ENCODE assay signal across 10 cellular contexts in genomic region chr16:57194512-57194911, GRCh38. TPM values are rescaled to one million over a fixed set of nuclear protein-coding genes. Genes with fewer than 3 reads are reported as not detected.
DNase-seq lines count a peak whose midpoint lies in the region; ATAC-seq and TF ChIP-seq lines count a peak whose summit lies in the region.
"Had no signal": no experiment of that assay in that cellular context is flagged by ENCODE, and none has a peak within 500 bp of the region (broad histone marks: within the 10 kb centered on the region; RNA-seq: fewer than 3 reads in every experiment).

No MANE protein-coding gene starts in this region.

- no peaks in the 10 kb centered on the region for H4K20me1 ChIP-seq in H9 (ENCODE audit: control insufficient read depth, insufficient read depth, insufficient read length)

- peak overlapping the region in 2 of 3 experiments; percentile 12 to 40 for H3K27ac Mint-ChIP-seq in nephron
- H3K27ac Mint-ChIP-seq in H9 = no peak overlapping the region

- H3K4me3 Mint-ChIP-seq in nephron (no peak overlapping the region), H9 (no peak overlapping the region)

- no peak overlapping the region for H2BK5ac ChIP-seq in H9 (ENCODE audit: insufficient read length, low read length)

- no peak overlapping the region for H2BK120ac ChIP-seq in H9 (ENCODE audit: low read depth, low read length, poor library complexity, severe bottlenecking)

- no peak overlapping the region for H3T11ph ChIP-seq in H9 (ENCODE audit: low read length)

- peaks cover 7% of the 10 kb centered on the region; the same call in 1 of the 2 replicates for H3K79me2 ChIP-seq in H9 (ENCODE audit: insufficient read depth, low read length)

- no peak overlapping the region for H2AK5ac ChIP-seq in H9 (ENCODE audit: insufficient read length, low read length)

- no peak overlapping the region for H2BK12ac ChIP-seq in H9 (ENCODE audit: insufficient read length, low read depth, low read length)

- H3K4me1 ChIP-seq in H9 (ENCODE audit: insufficient read depth, low read length) = no peaks in the 10 kb centered on the region; the same call in 1 of the 2 replicates

- no peak for ATAC-seq in HG03280 (IDR thresholded peaks at IDR 0.05; ENCODE audit: unreplicated experiment)

- H3K79me1 ChIP-seq in H9 (ENCODE audit: insufficient read depth, low read depth, low read length, poor library complexity, severe bottlenecking) = peaks cover 3% of the 10 kb centered on the region

- TF ChIP-seq CTCF in nephron (IDR thresholded peaks at IDR 0.05; ENCODE audit: unreplicated experiment in 3 of 3) (no peak), H9 (conservative IDR thresholded peaks at IDR 0.05) (no peak)

- no peak overlapping the region for H3K4me2 ChIP-seq in H9 (ENCODE audit: insufficient read depth, insufficient read length, low read length)

- H3K9me3 Mint-ChIP-seq in nephron = peaks cover 6% of the 10 kb centered on the region
- H3K9me3 Mint-ChIP-seq in H9 = peaks cover 0 to 4% of the 10 kb centered on the region in 2 experiments; a peak in 3 of 5 replicates

- no peak overlapping the region for H3K23ac ChIP-seq in H9 (ENCODE audit: insufficient read length, low read depth, low read length)

- no peak overlapping the region for H4K8ac ChIP-seq in H9 (replicated peaks; ENCODE audit: insufficient read length, low read depth, low read length)

- no peak overlapping the region for H3K14ac ChIP-seq in H9 (ENCODE audit: insufficient read depth, low read length)

- H3K18ac ChIP-seq in H9 (ENCODE audit: insufficient read length, low read depth, low read length) = no peak overlapping the region

- no peak overlapping the region for H4K91ac ChIP-seq in H9 (ENCODE audit: insufficient read length, low read depth, low read length)

- peaks cover 31% of the 10 kb centered on the region for H3K36me3 Mint-ChIP-seq in nephron (ENCODE audit: low read depth)
- peaks cover 12 to 14% (median 14%) of the 10 kb centered on the region in 3 experiments for H3K36me3 Mint-ChIP-seq in H9 (ENCODE audit: insufficient read depth in 1 of 3, low read depth in 3 of 3)

- no peaks in the 10 kb centered on the region for H3K9me3 ChIP-seq in H9 (ENCODE audit: control insufficient read depth, low read depth, low read length)
- H3K9me3 ChIP-seq: neutrophil had no signal

- no peak overlapping the region for H2AFZ ChIP-seq in H9 (ENCODE audit: low read length)

- H3K27me3 ChIP-seq in H9 (ENCODE audit: insufficient read depth, low read length) = no peaks in the 10 kb centered on the region
- H3K27me3 ChIP-seq: cardiac muscle cell, neutrophil had no signal

- H3K27ac ChIP-seq in H9 (ENCODE audit: insufficient read length, low read depth, low read length) = no peak overlapping the region
- H3K27ac ChIP-seq: cardiac muscle cell, neutrophil had no signal

- no peak overlapping the region for H2BK15ac ChIP-seq in H9 (ENCODE audit: low read depth, low read length)

- H3K4ac ChIP-seq in H9 (ENCODE audit: low read depth, low read length) = no peak overlapping the region

- peak; percentile 68 for DNase-seq in Caki2 (ENCODE audit: low read depth)
- peak; percentile 6 to 30 for DNase-seq in NCI-H1930 (lab: John Stamatoyannopoulos, UW)
- DNase-seq in dedifferentiated amniotic fluid mesenchymal stem cell (ENCODE audit: extremely low spot score) = peak; percentile 92
- no peak for DNase-seq in COR-L47 (lab: John Stamatoyannopoulos, UW)
- no peak for DNase-seq in H9
- DNase-seq in NCI-H526 (lab: John Stamatoyannopoulos, UW) = no peak

- in situ Hi-C loops in Caki2 (cut with HindIII; ENCODE audit: low pct_unique_long_range_greater_than_20kb, low sequenced_read_pairs) = no loop called here

- no peak overlapping the region for H4K5ac ChIP-seq in H9 (ENCODE audit: insufficient read length, low read depth, low read length)

- H3K27me3 Mint-ChIP-seq in nephron (ENCODE audit: low read depth) (no peaks in the 10 kb centered on the region), H9 (ENCODE audit: low read depth) (no peaks in the 10 kb centered on the region)

- H3K9ac ChIP-seq in H9 (ENCODE audit: extremely low read depth, insufficient read length, low read length) = no peak overlapping the region

- no peak overlapping the region for H2BK20ac ChIP-seq in H9 (ENCODE audit: low read depth, low read length, poor library complexity, severe bottlenecking)

- H3K56ac ChIP-seq in H9 (ENCODE audit: insufficient read length, low read depth, low read length) = no peak overlapping the region

- H3K4me1 Mint-ChIP-seq in nephron (peaks cover 27% of the 10 kb centered on the region), H9 (peaks cover 6% of the 10 kb centered on the region in 2 experiments)

- no peaks in the 10 kb centered on the region for H3K23me2 ChIP-seq in H9 (ENCODE audit: insufficient read length, low read depth, low read length, poor library complexity, severe bottlenecking)

RNA-seq across cellular contexts. Expression of gene RSPRY1, which starts 8.4 kb away (rescaled TPM):
- total RNA-seq in Caki2 (2014; rRNA removed; shearing (Covaris generic); ENCODE audit: low replicate concordance) = 23.8 and 30.7 TPM in 2 replicates
- total RNA-seq in H9 (2021) = 34.4 and 36.1 TPM in 2 replicates

RNA-seq across cellular contexts. Expression of gene PSME3IP1, which starts 8.7 kb away (rescaled TPM):
- 38.9 and 92.8 TPM in 2 replicates for total RNA-seq in Caki2 (2014; rRNA removed; shearing (Covaris generic); ENCODE audit: low replicate concordance)
- 102 and 103 TPM in 2 replicates for total RNA-seq in H9 (2021)

RNA-seq across cellular contexts. Expression of gene ARL2BP, which starts 50.5 kb away (rescaled TPM):
- total RNA-seq in Caki2 (2014; rRNA removed; shearing (Covaris generic); ENCODE audit: low replicate concordance) = 134 and 155 TPM in 2 replicates
- total RNA-seq in H9 (2021) = 18.0 and 19.2 TPM in 2 replicates

Comparison
In these comparisons a context has a peak if more than half of its experiments do, and no peak if none do; other contexts are left out.
1. DNase-seq: peak in Caki2 (single experiment), NCI-H1930 (2 of 2) and dedifferentiated amniotic fluid mesenchymal stem cell (single experiment); none in COR-L47 (single experiment), H9 (single experiment) and NCI-H526 (0 of 2).
2. H3K27ac Mint-ChIP-seq: peak in nephron (2 of 3); none in H9 (0 of 3).